Comparison of ENCODE assay signal across 10 cellular contexts in genomic region chr10:11208908-11209809, GRCh38.
DNase-seq lines count a peak whose midpoint lies in the region; ATAC-seq and TF ChIP-seq lines count a peak whose summit lies in the region.
"Had no signal": no experiment of that assay in that cellular context is flagged by ENCODE, and none has a peak within 500 bp of the region (broad histone marks: within the 10 kb centered on the region; RNA-seq: fewer than 3 reads in every experiment).

No MANE protein-coding gene starts in this region.

- 78 to 83% (median 81%) methylated on average over 13 of the region's 13 CpGs for WGBS in adrenal gland, 4 donors

- peaks cover 49% of the 10 kb centered on the region for H3K36me3 Mint-ChIP-seq in activated T-cell treated with anti-CD3 and anti-CD28 coated beads, Interleukin-2, amount 50 U/mL, for 4 hours (ENCODE audit: insufficient read depth)

- no peak overlapping the region for H3K27ac ChIP-seq in adrenal gland

- TF ChIP-seq POLR2A in adrenal gland (IDR thresholded peaks at IDR 0.05), result no peak

- no peaks in the 10 kb centered on the region for H3K9me3 Mint-ChIP-seq in activated T-cell treated with anti-CD3 and anti-CD28 coated beads, Interleukin-2, amount 50 U/mL, for 4 hours

- no peak overlapping the region for H3K4me3 ChIP-seq in adrenal gland
- H3K4me3 ChIP-seq: vagina had no signal

- H3K36me3 ChIP-seq in adrenal gland (replicated peaks in 1 of 2), result no peaks in the 10 kb centered on the region
- H3K36me3 ChIP-seq: vagina had no signal

- intact Hi-C loops in adrenal gland (cut with DNase I), result no loop called here

- H3K27me3 ChIP-seq in adrenal gland, result no peaks in the 10 kb centered on the region
- H3K27me3 ChIP-seq: vagina had no signal

- TF ChIP-seq CTCF in adrenal gland (IDR thresholded peaks at IDR 0.05), result no peak

- H3K4me1 Mint-ChIP-seq in activated T-cell treated with anti-CD3 and anti-CD28 coated beads, Interleukin-2, amount 50 U/mL, for 4 hours (ENCODE audit: low read depth), result peaks cover 100% of the 10 kb centered on the region

- H3K4me3 Mint-ChIP-seq in activated T-cell treated with anti-CD3 and anti-CD28 coated beads, Interleukin-2, amount 50 U/mL, for 4 hours, result peak overlapping the region; percentile 61

- ATAC-seq in activated T-cell treated with anti-CD3 and anti-CD28 coated beads, Interleukin-2, amount 50 U/mL, for 4 hours, result peak; percentile 30 to 32
- peak; percentile 35 for ATAC-seq in HG02870 (IDR thresholded peaks at IDR 0.05; ENCODE audit: unreplicated experiment)

- no peaks in the 10 kb centered on the region for H3K9me3 ChIP-seq in adrenal gland (replicated peaks in 1 of 3)
- H3K9me3 ChIP-seq: vagina had no signal

- H3K4me1 ChIP-seq in adrenal gland (replicated peaks in 1 of 2), result peaks cover 0 to 15% of the 10 kb centered on the region in 2 donors

- in situ Hi-C loops in G401 (cut with HindIII; ENCODE audit: low sequenced_read_pairs), result no loop called here

- H3K27me3 Mint-ChIP-seq in activated T-cell treated with anti-CD3 and anti-CD28 coated beads, Interleukin-2, amount 50 U/mL, for 4 hours (ENCODE audit: low read depth), result no peaks in the 10 kb centered on the region

- DNase-seq in activated T-cell treated with anti-CD3 and anti-CD28 coated beads, Interleukin-2, amount 50 U/mL, for 4 hours, result no peak
- DNase-seq in activated T-cell treated with anti-CD3 and anti-CD28 coated beads for 4 hours, result no peak
- DNase-seq in activated T-cell treated with anti-CD3 and anti-CD28 coated beads, Interleukin-2, amount 50 U/mL, for 48 hours, result peak; percentile 61 to 64
- peak; percentile 21 for DNase-seq in stimulated activated naive CD4-positive, alpha-beta T cell treated with Interleukin-2 at 50 U/mL for 16 hours (lab: John Stamatoyannopoulos, UW)
- no peak for DNase-seq in adrenal gland
- no peak for DNase-seq in AG08396 (ENCODE audit: low spot score)
- DNase-seq in G401 (ENCODE audit: low spot score), result no peak
- DNase-seq: T-helper 9 cell had no signal

Comparison
In these comparisons a context has a peak if more than half of its experiments do, and no peak if none do; other contexts are left out.
1. DNase-seq: peak in activated T-cell treated with anti-CD3 and anti-CD28 coated beads, Interleukin-2, amount 50 U/mL, for 48 hours (2 of 2) and stimulated activated naive CD4-positive, alpha-beta T cell treated with Interleukin-2 at 50 U/mL for 16 hours (single experiment); none in activated T-cell treated with anti-CD3 and anti-CD28 coated beads, Interleukin-2, amount 50 U/mL, for 4 hours (single experiment), activated T-cell treated with anti-CD3 and anti-CD28 coated beads for 4 hours (single experiment), adrenal gland (0 of 7), AG08396 (single experiment) and G401 (single experiment).